In the genomic region with DNA sequence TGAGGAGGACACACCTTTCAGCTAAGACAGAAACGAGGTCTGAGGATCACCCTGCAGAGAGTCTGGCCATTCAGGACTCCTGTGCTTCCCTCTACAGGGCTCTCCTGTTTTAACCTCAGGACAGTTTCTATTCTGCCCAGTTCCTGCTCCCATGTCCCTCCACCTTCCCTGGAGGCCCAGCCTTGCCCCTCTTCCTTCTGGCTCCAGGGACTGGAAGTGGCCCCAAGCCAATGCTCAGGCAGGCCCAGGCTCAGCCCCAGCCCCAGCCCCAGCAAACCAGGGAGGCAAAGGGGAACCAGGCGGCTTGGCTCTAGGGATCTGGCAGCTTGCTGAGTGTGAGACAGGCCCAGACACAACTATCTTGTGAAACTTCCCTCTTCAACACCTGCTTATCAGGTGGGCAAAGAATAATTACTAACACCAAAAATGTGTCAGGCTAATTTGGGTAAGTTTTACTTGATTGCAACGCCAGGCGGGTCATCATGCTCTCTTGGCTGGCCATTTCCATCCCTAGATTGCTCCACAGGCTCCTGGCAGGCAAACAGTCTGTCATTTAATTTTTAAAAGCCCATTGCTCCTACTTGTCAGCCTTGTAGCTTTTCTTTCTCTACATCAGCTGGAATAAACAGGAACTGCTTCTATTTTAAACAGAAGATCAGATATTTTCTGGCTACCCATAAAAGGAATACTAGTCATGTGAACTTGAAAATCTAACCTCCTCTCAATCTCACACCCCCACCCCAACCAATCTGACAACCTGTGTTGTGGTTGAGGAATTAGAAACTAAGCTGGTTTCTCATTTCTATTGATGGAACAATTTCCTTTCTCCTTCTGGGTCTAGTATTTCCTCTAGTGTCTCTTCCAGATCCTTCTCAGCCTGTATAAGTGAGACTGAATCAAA, we compare ENCODE assay signal across 11 cellular contexts. TPM values are rescaled to one million over a fixed set of nuclear protein-coding genes. Genes with fewer than 3 reads are reported as not detected.
DNase-seq lines count a peak whose midpoint lies in the region; ATAC-seq and TF ChIP-seq lines count a peak whose summit lies in the region.
"Had no signal": no experiment of that assay in that cellular context is flagged by ENCODE, and none has a peak within 500 bp of the region (broad histone marks: within the 10 kb centered on the region; RNA-seq: fewer than 3 reads in every experiment).

No MANE protein-coding gene starts in this region.

- POLR2A ChIA-PET in PC-3 (lab: Charles Lee; ENCODE audit: unreplicated experiment), result no interaction called here
- POLR2A ChIA-PET in activated CD4-positive, alpha-beta memory T cell treated with anti-CD3 and anti-CD28 coated beads, Interleukin-2, amount 10 ng/mL, durations not matched to agents 7 days and 5 days (lab: Charles Lee), result no interaction called here

- H3K27me3 ChIP-seq in PC-3 (ENCODE audit: low read length), result no peaks in the 10 kb centered on the region
- H3K27me3 ChIP-seq in cardiac muscle cell, result no peaks in the 10 kb centered on the region
- no peaks in the 10 kb centered on the region for H3K27me3 ChIP-seq in spleen (replicated peaks in 1 of 7)

- H3K4me3 ChIP-seq in PC-3 (ENCODE audit: low read length), result no peak overlapping the region
- no peak overlapping the region for H3K4me3 ChIP-seq in cardiac muscle cell
- no peak overlapping the region for H3K4me3 ChIP-seq in spleen

- H3K4me2 ChIP-seq in PC-3 (ENCODE audit: low read length), result no peak overlapping the region

- WGBS in spleen, 5 donors, result 69 to 79% (median 72%) methylated on average over 4 of the region's 4 CpGs

- peaks cover 78% of the 10 kb centered on the region for H3K4me1 Mint-ChIP-seq in activated naive CD4-positive, alpha-beta T cell treated with anti-CD3 and anti-CD28 coated beads, Interleukin-2, amount 50 U/mL, for 24 hours
- H3K4me1 Mint-ChIP-seq in activated CD4-positive, alpha-beta memory T cell treated with anti-CD3 and anti-CD28 coated beads, Interleukin-2, amount 10 ng/mL, durations not matched to agents 7 days and 5 days, result peaks cover 10% of the 10 kb centered on the region
- H3K4me1 Mint-ChIP-seq: brain, memory B cell had no signal

- peak; percentile 48 for TF ChIP-seq CTCF in PC-3 (conservative IDR thresholded peaks at IDR 0.05; ENCODE audit: low read depth, low read length)
- no peak for TF ChIP-seq CTCF in cardiac muscle cell (IDR thresholded peaks at IDR 0.05; ENCODE audit: low read depth, low read length)
- no peak for TF ChIP-seq CTCF in spleen (IDR thresholded peaks at IDR 0.05 in 8 of 11, conservative IDR thresholded peaks at IDR 0.05 in 3 of 11)

- no peaks in the 10 kb centered on the region for H3K79me2 ChIP-seq in PC-3 (ENCODE audit: low read length)

- no peak for DNase-seq in activated naive CD4-positive, alpha-beta T cell (lab: John Stamatoyannopoulos, UW)
- peak; percentile 50 for DNase-seq in PC-3
- DNase-seq in cardiac muscle cell (ENCODE audit: low read depth in 1 of 2, low spot score in 1 of 2), result peak in 1 of 2 donors; percentile 8
- peak; percentile 77 for DNase-seq in spleen
- DNase-seq in activated CD4-positive, alpha-beta memory T cell treated with anti-CD3 and anti-CD28 coated beads, Interleukin-2, amount 10 ng/mL, durations not matched to agents 7 days and 5 days, result no peak
- DNase-seq in AG08396 (ENCODE audit: low spot score), result no peak
- DNase-seq in LoVo (ENCODE audit: low spot score), result no peak
- DNase-seq: NCI-H1092 had no signal

- no peak overlapping the region for H2AFZ ChIP-seq in PC-3 (ENCODE audit: low read length)

- H3K36me3 ChIP-seq in PC-3 (ENCODE audit: low read depth, low read length) (peaks cover 7% of the 10 kb centered on the region), cardiac muscle cell (peaks cover 3% of the 10 kb centered on the region), spleen (peaks cover 4 to 48% (median 19%) of the 10 kb centered on the region in 6 donors)

- H3K4me3 Mint-ChIP-seq in activated naive CD4-positive, alpha-beta T cell treated with anti-CD3 and anti-CD28 coated beads, Interleukin-2, amount 50 U/mL, for 24 hours, result peak overlapping the region; percentile 45
- H3K4me3 Mint-ChIP-seq in activated CD4-positive, alpha-beta memory T cell treated with anti-CD3 and anti-CD28 coated beads, Interleukin-2, amount 10 ng/mL, durations not matched to agents 7 days and 5 days, result no peak overlapping the region
- H3K4me3 Mint-ChIP-seq: brain, memory B cell had no signal

- H3K36me3 Mint-ChIP-seq in activated naive CD4-positive, alpha-beta T cell treated with anti-CD3 and anti-CD28 coated beads, Interleukin-2, amount 50 U/mL, for 24 hours, result peaks cover 19% of the 10 kb centered on the region
- H3K36me3 Mint-ChIP-seq in activated CD4-positive, alpha-beta memory T cell treated with anti-CD3 and anti-CD28 coated beads, Interleukin-2, amount 10 ng/mL, durations not matched to agents 7 days and 5 days (ENCODE audit: low read depth), result peaks cover 10% of the 10 kb centered on the region

- H3K9ac ChIP-seq in PC-3 (ENCODE audit: low read length), result no peak overlapping the region

- H3K4me1 ChIP-seq in PC-3 (ENCODE audit: insufficient read depth, low read length), result no peaks in the 10 kb centered on the region
- H3K4me1 ChIP-seq in cardiac muscle cell (ENCODE audit: low read depth), result peaks cover 18% of the 10 kb centered on the region
- H3K4me1 ChIP-seq in spleen, result peaks cover 0 to 18% (median 0%) of the 10 kb centered on the region in 6 donors

- BruUV-seq in PC-3 (replicated peaks; lab: Mats Ljungman, UMichigan), result no TSS peak

- H3F3A ChIP-seq in PC-3 (ENCODE audit: low read length, unreplicated experiment), result no peaks in the 10 kb centered on the region

- CTCF ChIA-PET in PC-3 (lab: Charles Lee), result no interaction called here
- CTCF ChIA-PET in activated CD4-positive, alpha-beta memory T cell treated with anti-CD3 and anti-CD28 coated beads, Interleukin-2, amount 10 ng/mL, durations not matched to agents 7 days and 5 days (lab: Charles Lee), result interaction anchor here (1.5 kb wide), 1 partner anchor 34 kb away, joined by 6 read pairs; a partner anchor contains a TSS

- intact Hi-C loops in PC-3 (cut with micrococcal nuclease) (loop anchor here (1.0 kb wide), 2 partner anchors 22 to 62 kb away; no protein-coding TSS in a partner anchor), spleen (cut with DNase I; ENCODE audit: low total_unique reads) (no loop called here)

- H3K27ac ChIP-seq in PC-3 (ENCODE audit: low read length), result no peak overlapping the region
- peak overlapping the region; percentile 65 for H3K27ac ChIP-seq in cardiac muscle cell
- peak overlapping the region in 3 of 8 donors; percentile 24 to 43 (median 26) for H3K27ac ChIP-seq in spleen

- no peaks in the 10 kb centered on the region for H3K9me2 ChIP-seq in PC-3 (replicated peaks; ENCODE audit: low read length)

- H4K20me1 ChIP-seq in PC-3 (ENCODE audit: low read length), result no peaks in the 10 kb centered on the region

- no peak for TF ChIP-seq POLR2A in spleen (IDR thresholded peaks at IDR 0.05)

- no peaks in the 10 kb centered on the region for H3K27me3 Mint-ChIP-seq in activated naive CD4-positive, alpha-beta T cell treated with anti-CD3 and anti-CD28 coated beads, Interleukin-2, amount 50 U/mL, for 24 hours
- no peaks in the 10 kb centered on the region for H3K27me3 Mint-ChIP-seq in activated CD4-positive, alpha-beta memory T cell treated with anti-CD3 and anti-CD28 coated beads, Interleukin-2, amount 10 ng/mL, durations not matched to agents 7 days and 5 days
- H3K27me3 Mint-ChIP-seq: brain, memory B cell had no signal

- H3K27ac Mint-ChIP-seq in activated naive CD4-positive, alpha-beta T cell treated with anti-CD3 and anti-CD28 coated beads, Interleukin-2, amount 50 U/mL, for 24 hours, result peak overlapping the region; percentile 80
- H3K27ac Mint-ChIP-seq in activated CD4-positive, alpha-beta memory T cell treated with anti-CD3 and anti-CD28 coated beads, Interleukin-2, amount 10 ng/mL, durations not matched to agents 7 days and 5 days, result no peak overlapping the region
- H3K27ac Mint-ChIP-seq: brain, memory B cell had no signal

- ATAC-seq in PC-3, result peak; percentile 80

- H3K9me3 ChIP-seq in PC-3 (ENCODE audit: low read length), result no peaks in the 10 kb centered on the region
- H3K9me3 ChIP-seq in cardiac muscle cell (ENCODE audit: low read depth), result no peaks in the 10 kb centered on the region
- H3K9me3 ChIP-seq in spleen, result no peaks in the 10 kb centered on the region

- H3K9me3 Mint-ChIP-seq in activated naive CD4-positive, alpha-beta T cell treated with anti-CD3 and anti-CD28 coated beads, Interleukin-2, amount 50 U/mL, for 24 hours, result no peaks in the 10 kb centered on the region
- no peaks in the 10 kb centered on the region for H3K9me3 Mint-ChIP-seq in activated CD4-positive, alpha-beta memory T cell treated with anti-CD3 and anti-CD28 coated beads, Interleukin-2, amount 10 ng/mL, durations not matched to agents 7 days and 5 days

RNA-seq across cellular contexts. Expression of a gene that starts 33.5 kb away (rescaled TPM):
- total RNA-seq in PC-3 (2014; rRNA removed) (0.04 TPM in 1 of 2 replicates, not detected in the other), cardiac muscle cell (1.0 TPM in 1 of 2 replicates, not detected in the other), spleen (not detected)
- polyA plus RNA-seq in cardiac muscle cell (0.70 TPM in 1 of 2 replicates, not detected in the other), spleen (not detected)
- total RNA-seq in activated CD4-positive, alpha-beta memory T cell treated with anti-CD3 and anti-CD28 coated beads, Interleukin-2, amount 10 ng/mL, durations not matched to agents 7 days and 5 days, result not detected

RNA-seq across cellular contexts. Expression of a gene that starts 33.8 kb away (rescaled TPM):
- total RNA-seq in PC-3 (2014; rRNA removed) (37.6 and 40.8 TPM in 2 replicates), cardiac muscle cell (34.0 and 36.3 TPM in 2 replicates), spleen (10 to 100 TPM; 13.6 to 26.2 (median 15.4) TPM)
- polyA plus RNA-seq in cardiac muscle cell (45.4 and 51.0 TPM in 2 replicates), spleen (1 to 10 TPM; 7.6 to 8.2 (median 7.7) TPM)
- 10 to 100 TPM; 10.9 to 11.6 TPM for total RNA-seq in activated CD4-positive, alpha-beta memory T cell treated with anti-CD3 and anti-CD28 coated beads, Interleukin-2, amount 10 ng/mL, durations not matched to agents 7 days and 5 days

Comparison
In these comparisons a context has a peak if more than half of its experiments do, and no peak if none do; other contexts are left out.
1. DNase-seq: peak in PC-3 (single experiment) and spleen (single experiment); none in activated naive CD4-positive, alpha-beta T cell (0 of 4), activated CD4-positive, alpha-beta memory T cell treated with anti-CD3 and anti-CD28 coated beads, Interleukin-2, amount 10 ng/mL, durations not matched to agents 7 days and 5 days (single experiment), AG08396 (single experiment) and LoVo (single experiment).